ENCODE assay signal across 8 cellular contexts in genomic region chr3:179451335-179452165, GRCh38. TPM values are rescaled to one million over a fixed set of nuclear protein-coding genes. Genes with fewer than 3 reads are reported as not detected.
DNase-seq lines count a peak whose midpoint lies in the region; ATAC-seq and TF ChIP-seq lines count a peak whose summit lies in the region.

Gene GNB4 (minus strand): TSS chr3:179451470. CDS start chr3:179426200, 25,270 bp downstream.

- no peak for TF ChIP-seq CTCF in body of pancreas (IDR thresholded peaks at IDR 0.05)

- POLR2A ChIA-PET in T-cell (lab: Charles Lee), result no interaction called here

- peak; percentile 44 for TF ChIP-seq POLR2A in GM18505 (IDR thresholded peaks at IDR 0.05; ENCODE audit: borderline replicate concordance, extremely low read depth, insufficient read depth, insufficient read length)
- TF ChIP-seq POLR2A in body of pancreas (IDR thresholded peaks at IDR 0.05), result peak in 1 of 3 donors; percentile 36

- peaks cover 15% of the 10 kb centered on the region for H3K4me1 ChIP-seq in body of pancreas

- H3K9me3 ChIP-seq in body of pancreas, result no peaks in the 10 kb centered on the region

- H3K36me3 Mint-ChIP-seq in T-cell, result no peaks in the 10 kb centered on the region

- peak within 1 kb of the TSS in 1 of 2 donors; percentile 66 for H3K27ac Mint-ChIP-seq in T-cell

- H3K9me3 Mint-ChIP-seq in T-cell, result no peaks in the 10 kb centered on the region

- no peaks in the 10 kb centered on the region for H3K36me3 ChIP-seq in body of pancreas (replicated peaks in 1 of 2; ENCODE audit: insufficient read depth in 1 of 2, low read depth in 2 of 2)

- CTCF ChIA-PET in T-cell (lab: Charles Lee), result interaction anchor here in 1 of 2 donors (0.6 kb wide), 1 partner anchor 12 kb away, joined by 3 read pairs; no protein-coding TSS in a partner anchor

- peak; percentile 72 to 90 (median 90) for DNase-seq in NCI-H1417 (lab: John Stamatoyannopoulos, UW)
- DNase-seq in T-cell, result peak in 25 of 34 experiments; percentile 7 to 55 (median 23)
- DNase-seq in body of pancreas, result peak; percentile 47 to 70 (median 60)
- DNase-seq in hypothalamus (lab: John Stamatoyannopoulos, UW), result peak in 49 of 51 donors; percentile 16 to 81 (median 56)
- DNase-seq in renal cortical epithelial cell (ENCODE audit: low read depth), result peak; percentile 38
- no peak for DNase-seq in superior temporal gyrus (ENCODE audit: extremely low spot score)

- H3K27me3 ChIP-seq in body of pancreas, result no peaks in the 10 kb centered on the region

- ATAC-seq in GM18505 (IDR thresholded peaks at IDR 0.05; ENCODE audit: unreplicated experiment) (peak; percentile 83), HG02840 (IDR thresholded peaks at IDR 0.05; ENCODE audit: low FRiP score, unreplicated experiment) (peak; percentile 72), T-cell (replicated peaks in 1 of 4) (peak; percentile 58 to 81 (median 77)), body of pancreas (peak; percentile 86)

- intact Hi-C loops in body of pancreas (cut with DNase I), result no loop called here

- H3K27ac ChIP-seq in body of pancreas, result peak within 1 kb of the TSS; percentile 19 to 77 (median 56)

- peak within 1 kb of the TSS; percentile 81 to 86 (median 84) for H3K4me3 Mint-ChIP-seq in T-cell

- 2 to 4% methylated on average over 15 to 63 of the region's 75 CpGs for WGBS in body of pancreas, 2 donors

- H3K27me3 Mint-ChIP-seq in T-cell, result peaks cover 54 to 66% of the 10 kb centered on the region in 2 donors

- H3K4me3 ChIP-seq in body of pancreas, result peak within 1 kb of the TSS in 1 of 2 donors; percentile 26

- H3K4me1 Mint-ChIP-seq in T-cell, result peaks cover 16 to 27% (median 20%) of the 10 kb centered on the region in 3 donors

RNA-seq across cellular contexts. Expression of gene GNB4, which starts in this region (rescaled TPM):
- total RNA-seq in T-cell (1 to 10 TPM in 2 of 5 donors, under 1 TPM in 3; 0.26 to 2.7 (median 0.73) TPM), body of pancreas (10 to 100 TPM in 1 of 2 donors, 1 to 10 TPM in 1; 7.3 to 20.4 TPM), renal cortical epithelial cell (42.0 and 51.1 TPM in 2 replicates)
